Comparison of ENCODE assay signal across 8 cellular contexts in the genomic region with DNA sequence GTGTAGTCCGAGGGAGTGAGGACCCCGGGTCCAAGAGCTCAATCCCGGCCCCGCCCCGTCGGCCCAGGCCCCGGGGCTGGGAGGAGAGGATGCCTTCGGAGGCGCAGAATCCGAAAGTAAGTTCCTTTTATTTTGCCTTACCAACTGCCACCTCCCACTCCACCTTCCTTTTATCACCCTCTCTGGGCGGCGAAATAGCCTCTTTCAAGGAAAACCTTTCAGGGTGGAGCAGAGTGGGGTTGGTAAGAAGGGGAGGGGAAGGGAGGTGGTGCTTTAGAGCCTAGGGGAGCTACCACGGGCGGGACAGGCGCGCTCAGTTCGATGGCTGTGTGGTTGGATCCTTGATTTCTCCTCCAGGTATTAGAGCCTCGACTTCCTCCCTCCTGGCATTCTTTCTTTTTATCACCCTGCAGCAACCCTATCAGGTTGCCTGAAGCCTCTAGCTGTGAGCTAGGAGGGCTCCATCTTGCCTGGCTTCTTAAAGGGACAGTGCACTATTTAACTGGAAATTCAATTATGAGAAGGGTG.
DNase-seq lines count a peak whose midpoint lies in the region; ATAC-seq and TF ChIP-seq lines count a peak whose summit lies in the region.

No MANE protein-coding gene starts in this region.

- H3K4me3 ChIP-seq in CD4-positive, alpha-beta memory T cell (ENCODE audit: low read length in 2 of 2) = peak overlapping the region; percentile 47 to 78
- H3K4me3 ChIP-seq in fibroblast of villous mesenchyme (ENCODE audit: low read depth, low read length) = peak overlapping the region; percentile 61

- H3K36me3 ChIP-seq in CD4-positive, alpha-beta memory T cell (ENCODE audit: insufficient read depth, low read length) = no peaks in the 10 kb centered on the region

- H3K9me3 ChIP-seq in CD4-positive, alpha-beta memory T cell (ENCODE audit: control insufficient read depth in 1 of 2, low read length in 2 of 2) = no peaks in the 10 kb centered on the region

- CTCF ChIA-PET in CD4-positive, alpha-beta memory T cell (lab: Charles Lee; ENCODE audit: partially characterized antibody) = interaction anchor here (0.9 to 2.2 kb wide), 12 partner anchors 10 to 1268 kb away, joined by 3 to 18 read pairs (median 4); a partner anchor contains a TSS

- peaks cover 8 to 24% (median 13%) of the 10 kb centered on the region in 4 donors for H3K4me1 Mint-ChIP-seq in CD4-positive, alpha-beta memory T cell
- H3K4me1 Mint-ChIP-seq in nephron progenitor cell = no peaks in the 10 kb centered on the region

- H3K9me3 Mint-ChIP-seq in CD4-positive, alpha-beta memory T cell = no peaks in the 10 kb centered on the region
- peaks cover 61% of the 10 kb centered on the region for H3K9me3 Mint-ChIP-seq in nephron progenitor cell

- H3K27ac ChIP-seq in CD4-positive, alpha-beta memory T cell (ENCODE audit: low read depth, low read length) = peak overlapping the region; percentile 44

- peaks cover 0 to 7% of the 10 kb centered on the region in 2 donors for H3K36me3 Mint-ChIP-seq in CD4-positive, alpha-beta memory T cell
- H3K36me3 Mint-ChIP-seq in nephron progenitor cell (ENCODE audit: low read depth) = no peaks in the 10 kb centered on the region

- H3K27me3 ChIP-seq in CD4-positive, alpha-beta memory T cell (ENCODE audit: insufficient read depth, low read length) = no peaks in the 10 kb centered on the region

- ATAC-seq in GM19372 (IDR thresholded peaks at IDR 0.05; ENCODE audit: low read depth, unreplicated experiment) = peak; percentile 55

- TF ChIP-seq CTCF in fibroblast of villous mesenchyme (IDR thresholded peaks at IDR 0.05; ENCODE audit: insufficient read depth, low read depth, low read length) (no peak), nephron progenitor cell (IDR thresholded peaks at IDR 0.05) (no peak)

- H3K4me3 Mint-ChIP-seq in CD4-positive, alpha-beta memory T cell = peak overlapping the region; percentile 90 to 98 (median 92)
- H3K4me3 Mint-ChIP-seq in nephron progenitor cell = peak overlapping the region; percentile 94

- H3K4me1 ChIP-seq in CD4-positive, alpha-beta memory T cell (ENCODE audit: insufficient read depth, low read length) = peaks cover 10% of the 10 kb centered on the region

- intact Hi-C loops in CD4-positive, alpha-beta memory T cell (cut with micrococcal nuclease) = loop anchor here (2.0 to 5.0 kb wide), 4 partner anchors 192 to 748 kb away; a partner anchor contains a TSS

- peak in 4 of 5 donors; percentile 2 to 13 (median 10) for DNase-seq in CD4-positive, alpha-beta memory T cell
- DNase-seq in HK-2 (ENCODE audit: unreplicated experiment) (peak; percentile 17), fibroblast of villous mesenchyme (ENCODE audit: low read depth) (no peak), nephron progenitor cell (peak; percentile 7), DMS114 treated with DMSO at 0.1 percent for 48 hours (lab: John Stamatoyannopoulos, UW; ENCODE audit: unreplicated experiment) (no peak), NCI-H345 treated with DMSO at 0.1 percent for 48 hours (lab: John Stamatoyannopoulos, UW; ENCODE audit: unreplicated experiment) (no peak)
- peak; percentile 1 for DNase-seq in activated CD4-positive, alpha-beta T cell treated with anti-CD3 and anti-CD28 coated beads, Interleukin-2, amount 50 U/mL, for 1 hour

- peak overlapping the region; percentile 68 to 87 (median 78) for H3K27ac Mint-ChIP-seq in CD4-positive, alpha-beta memory T cell
- H3K27ac Mint-ChIP-seq in nephron progenitor cell = no peak overlapping the region

- POLR2A ChIA-PET in CD4-positive, alpha-beta memory T cell (lab: Charles Lee; ENCODE audit: partially characterized antibody) = interaction anchor here (0.6 to 1.8 kb wide), 4 partner anchors 191 to 1269 kb away, joined by 3 to 8 read pairs (median 4); a partner anchor contains a TSS

- no peaks in the 10 kb centered on the region for H3K27me3 Mint-ChIP-seq in CD4-positive, alpha-beta memory T cell
- peaks cover 3% of the 10 kb centered on the region for H3K27me3 Mint-ChIP-seq in nephron progenitor cell (ENCODE audit: low read depth, poor library complexity)

Comparison
In these comparisons a context has a peak if more than half of its experiments do, and no peak if none do; other contexts are left out.
1. DNase-seq: peak in CD4-positive, alpha-beta memory T cell (4 of 5), HK-2 (single experiment), activated CD4-positive, alpha-beta T cell treated with anti-CD3 and anti-CD28 coated beads, Interleukin-2, amount 50 U/mL, for 1 hour (single experiment) and nephron progenitor cell (single experiment); none in fibroblast of villous mesenchyme (single experiment), DMS114 treated with DMSO at 0.1 percent for 48 hours (single experiment) and NCI-H345 treated with DMSO at 0.1 percent for 48 hours (single experiment).